8 cellular contexts compared by ENCODE assay signal in the genomic region with DNA sequence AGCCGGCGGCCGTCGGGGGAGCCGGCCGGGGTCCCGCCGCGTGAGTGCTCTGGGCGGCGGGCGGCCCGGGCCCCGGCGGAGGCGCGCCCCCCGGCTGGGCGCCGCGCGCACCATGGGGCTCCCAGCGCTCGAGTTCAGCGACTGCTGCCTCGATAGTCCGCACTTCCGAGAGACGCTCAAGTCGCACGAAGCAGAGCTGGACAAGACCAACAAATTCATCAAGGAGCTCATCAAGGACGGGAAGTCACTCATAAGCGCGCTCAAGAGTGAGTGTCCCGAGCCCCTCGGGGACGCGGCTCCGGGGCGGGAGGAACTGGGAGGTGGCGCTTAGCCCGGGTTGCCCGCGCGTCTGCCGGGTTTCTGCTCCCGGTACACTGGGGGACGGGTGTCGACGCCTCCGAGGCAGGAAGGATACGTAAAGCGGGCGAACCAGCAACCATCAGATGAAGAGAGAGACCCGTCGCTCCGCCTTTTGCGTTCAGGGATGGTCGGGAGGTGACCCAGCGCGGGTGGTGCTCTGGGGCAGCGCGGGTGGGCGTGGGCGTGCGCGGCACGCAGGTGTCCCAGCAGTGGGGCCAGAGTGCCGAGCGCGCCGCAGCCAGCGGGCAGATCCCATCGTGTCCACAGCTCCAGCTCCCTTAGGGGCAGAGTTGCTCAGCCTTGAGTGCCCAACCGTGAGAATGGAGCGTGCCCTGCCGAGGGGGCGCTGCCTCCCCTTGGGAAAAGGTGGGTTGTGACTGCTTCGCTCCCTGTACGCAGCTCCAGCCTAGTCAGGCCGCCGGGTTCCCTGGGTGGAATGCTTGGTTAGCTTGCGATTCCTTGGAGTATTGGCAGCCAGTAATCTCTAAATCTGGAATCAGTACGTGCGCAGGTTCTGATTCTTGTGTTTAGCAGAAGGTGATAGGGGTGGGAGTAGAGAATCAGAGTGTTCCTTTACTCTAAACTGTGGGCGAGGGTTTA. TPM values are rescaled to one million over a fixed set of nuclear protein-coding genes. Genes with fewer than 3 reads are reported as not detected.
A peak's percentile ranks its signal among the peaks of the same experiment; 100 is the strongest.
DNase-seq lines count a peak whose midpoint lies in the region; ATAC-seq lines count a peak whose summit lies in the region.

No MANE protein-coding gene starts in this region.

- H3K27me3 Mint-ChIP-seq in stimulated activated memory B cell treated with anti-CD40 and anti-IgM and Interleukin-4, amounts not matched to agents 10 μg/mL and 1 μg/mL and 100 μg/mL, for 72 hours = no peaks in the 10 kb centered on the region

- H3K4me3 ChIP-seq in esophagus (ENCODE audit: low read depth in 1 of 2, low read length in 2 of 2) = peak overlapping the region; percentile 75 to 86
- peak overlapping the region; percentile 73 to 82 for H3K4me3 ChIP-seq in muscle layer of colon (ENCODE audit: low read depth in 1 of 2, low read length in 2 of 2)

- peak overlapping the region; percentile 26 for H3K27ac Mint-ChIP-seq in stimulated activated memory B cell treated with anti-CD40 and anti-IgM and Interleukin-4, amounts not matched to agents 10 μg/mL and 1 μg/mL and 100 μg/mL, for 72 hours

- H3K27ac ChIP-seq in esophagus (ENCODE audit: low read depth in 2 of 2, low read length in 1 of 2) (peak overlapping the region; percentile 84 to 85), muscle layer of colon (ENCODE audit: low read depth, low read length) (peak overlapping the region; percentile 90)

- 1% methylated on average over 74 to 86 of the region's 86 CpGs for WGBS in esophagus, 2 donors

- H3K4me1 ChIP-seq in esophagus (ENCODE audit: control insufficient read depth in 2 of 2, insufficient read depth in 2 of 2, low read length in 1 of 2) (no peaks in the 10 kb centered on the region), muscle layer of colon (ENCODE audit: insufficient read depth, low read length) (peaks cover 6% of the 10 kb centered on the region)

- H3K9me3 ChIP-seq in esophagus (ENCODE audit: control insufficient read depth in 2 of 2, insufficient read depth in 1 of 2, low read depth in 1 of 2, low read length in 1 of 2) (peaks cover 0 to 2% of the 10 kb centered on the region in 2 donors), muscle layer of colon (ENCODE audit: low read length) (no peaks in the 10 kb centered on the region)

- no peaks in the 10 kb centered on the region for H3K9me3 Mint-ChIP-seq in stimulated activated memory B cell treated with anti-CD40 and anti-IgM and Interleukin-4, amounts not matched to agents 10 μg/mL and 1 μg/mL and 100 μg/mL, for 72 hours

- peaks cover 18% of the 10 kb centered on the region for H3K4me1 Mint-ChIP-seq in stimulated activated memory B cell treated with anti-CD40 and anti-IgM and Interleukin-4, amounts not matched to agents 10 μg/mL and 1 μg/mL and 100 μg/mL, for 72 hours

- H3K27me3 ChIP-seq in esophagus (ENCODE audit: control insufficient read depth in 1 of 2, insufficient read depth in 2 of 2, low read length in 2 of 2) (no peaks in the 10 kb centered on the region), muscle layer of colon (ENCODE audit: control insufficient read depth in 1 of 2, insufficient read depth in 2 of 2, low read length in 2 of 2) (no peaks in the 10 kb centered on the region)

- H3K36me3 ChIP-seq in esophagus (ENCODE audit: control insufficient read depth in 2 of 2, insufficient read depth in 2 of 2, low read length in 1 of 2) = no peaks in the 10 kb centered on the region
- no peaks in the 10 kb centered on the region for H3K36me3 ChIP-seq in muscle layer of colon (ENCODE audit: insufficient read depth, low read length)

- peak; percentile 35 for DNase-seq in SIG-M5 treated with dmso at 0.1 percent for 504 hours (lab: John Stamatoyannopoulos, UW; ENCODE audit: unreplicated experiment)
- DNase-seq in SIG-M5 (lab: John Stamatoyannopoulos, UW) = no peak
- DNase-seq in NCI-H748 (lab: John Stamatoyannopoulos, UW; ENCODE audit: unreplicated experiment) = peak; percentile 72
- DNase-seq in activated T-cell treated with anti-CD3 and anti-CD28 coated beads for 4 hours = peak; percentile 40

- H3K9ac ChIP-seq in muscle layer of colon (ENCODE audit: low read length) = peak overlapping the region; percentile 49

- peak overlapping the region; percentile 80 for H3K4me3 Mint-ChIP-seq in stimulated activated memory B cell treated with anti-CD40 and anti-IgM and Interleukin-4, amounts not matched to agents 10 μg/mL and 1 μg/mL and 100 μg/mL, for 72 hours

- ATAC-seq in HG03066 (IDR thresholded peaks at IDR 0.05; ENCODE audit: low read depth, unreplicated experiment) = peak; percentile 22
- peak; percentile 52 for ATAC-seq in stimulated activated memory B cell treated with anti-CD40 and anti-IgM and Interleukin-4, amounts not matched to agents 10 μg/mL and 1 μg/mL and 100 μg/mL, for 72 hours

- no peaks in the 10 kb centered on the region for H3K36me3 Mint-ChIP-seq in stimulated activated memory B cell treated with anti-CD40 and anti-IgM and Interleukin-4, amounts not matched to agents 10 μg/mL and 1 μg/mL and 100 μg/mL, for 72 hours

RNA-seq across cellular contexts. Expression of a gene that starts 0.8 kb away (rescaled TPM):
- polyA plus RNA-seq in esophagus = 1 to 10 TPM; 3.1 to 3.6 TPM
